1 cellular context compared by ENCODE assay signal in the genomic region with DNA sequence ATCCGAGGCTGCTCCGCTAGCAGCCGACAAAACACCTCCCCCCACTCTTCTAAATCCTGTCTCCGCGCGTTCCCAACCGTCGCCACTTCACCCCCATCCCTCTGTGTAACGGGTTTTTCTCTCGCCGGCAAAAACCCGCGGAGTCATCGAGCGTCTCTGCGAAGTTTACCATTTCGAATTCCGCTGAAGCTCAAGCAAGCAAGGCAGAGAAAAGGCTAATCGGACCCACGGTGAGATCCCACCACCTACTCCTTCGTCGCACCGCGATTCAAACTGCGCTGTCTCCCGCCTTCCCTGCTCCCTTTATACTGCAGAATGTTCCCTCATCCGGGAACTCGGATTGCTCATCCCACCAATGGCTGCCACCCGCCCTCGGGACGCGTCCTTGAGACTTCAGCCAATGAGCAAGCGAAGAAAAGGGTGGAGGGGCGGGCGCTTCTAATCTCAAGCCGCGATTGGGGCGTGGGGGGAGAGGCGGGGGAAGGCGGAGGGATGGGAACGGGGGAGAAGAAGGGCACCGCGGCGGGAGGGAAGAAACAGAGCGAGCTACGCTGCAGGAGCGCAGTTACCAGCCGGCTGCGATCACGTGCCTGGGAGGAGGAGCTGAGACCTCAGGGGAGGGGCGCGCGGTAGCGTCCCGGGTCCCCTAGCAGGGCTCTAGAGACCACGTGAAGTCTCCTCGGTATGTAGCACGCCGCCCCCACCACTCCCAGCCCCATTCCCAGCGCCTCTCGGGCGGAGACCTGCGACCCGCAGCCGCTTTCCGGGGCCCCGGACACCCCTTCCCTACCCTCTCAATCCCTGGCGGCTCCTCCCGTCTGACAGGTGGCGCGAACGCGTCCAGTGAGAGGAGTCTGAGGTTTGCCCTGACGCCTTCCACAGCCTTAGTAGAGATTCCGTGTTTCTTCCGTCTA.
TF ChIP-seq lines count a peak whose summit lies in the region.

A gene (minus strand): TSS at position 277 of the 914 bp plus-strand sequence. CDS start 105 bp downstream, at position 172.

TF ChIP-seq in HEK293, 187 proteins besides CTCF, POLR2A, EP300 and RAD21 (continued from another document and continues in another):
- TF ChIP-seq ZNF785 (tag by site-specific recombination; IDR thresholded peaks at IDR 0.05) (no peak), IKZF3 (tag by site-specific recombination; IDR thresholded peaks at IDR 0.05) (0 out of 2 replicates have a peak, but pooled peaks have one; percentile 53), ZNF555 (tag by site-specific recombination; conservative IDR thresholded peaks at IDR 0.05) (no peak), REPIN1 (tag by site-specific recombination; IDR thresholded peaks at IDR 0.05; ENCODE audit: low read depth) (no peak), RBAK (tag by site-specific recombination; IDR thresholded peaks at IDR 0.05) (no peak), KLF8 (tag by site-specific recombination; IDR thresholded peaks at IDR 0.05) (peak; percentile 34; the same call in 1 of the 2 replicates), ZNF707 (tag by site-specific recombination; IDR thresholded peaks at IDR 0.05) (no peak), ZNF16 (tag by site-specific recombination; IDR thresholded peaks at IDR 0.05; ENCODE audit: low read depth) (peak; percentile 51; the same call in 1 of the 2 replicates), ZBTB17 (tag by site-specific recombination; IDR thresholded peaks at IDR 0.05) (0 out of 2 replicates have a peak, but pooled peaks have one; percentile 33), ZIC2 (tag by site-specific recombination; IDR thresholded peaks at IDR 0.05) (peak; percentile 66), ZNF239 (tag by site-specific recombination; IDR thresholded peaks at IDR 0.05) (no peak), ZNF433 (tag by site-specific recombination; IDR thresholded peaks at IDR 0.05; ENCODE audit: low read depth) (no peak), ZNF248 (tag by site-specific recombination; IDR thresholded peaks at IDR 0.05) (no peak), ZNF792 (tag by site-specific recombination; IDR thresholded peaks at IDR 0.05) (no peak), ZNF146 (tag by site-specific recombination; IDR thresholded peaks at IDR 0.05) (no peak), ZBTB21 (tag by site-specific recombination; IDR thresholded peaks at IDR 0.05) (no peak), ZNF701 (tag by site-specific recombination; IDR thresholded peaks at IDR 0.05) (no peak), ZNF664 (tag by site-specific recombination; IDR thresholded peaks at IDR 0.05) (no peak), ZNF302 (tag by site-specific recombination; IDR thresholded peaks at IDR 0.05; ENCODE audit: low read depth) (no peak), ZNF2 (tag by site-specific recombination; IDR thresholded peaks at IDR 0.05) (peak; percentile 70), ZNF768 (tag by site-specific recombination; IDR thresholded peaks at IDR 0.05) (no peak), ZFP69B (tag by site-specific recombination; IDR thresholded peaks at IDR 0.05) (0 out of 2 replicates have a peak, but pooled peaks have one; percentile 33), ZNF623 (tag by site-specific recombination; IDR thresholded peaks at IDR 0.05) (peak; percentile 20; the same call in 1 of the 2 replicates)
- TF ChIP-seq, protein P1, sequence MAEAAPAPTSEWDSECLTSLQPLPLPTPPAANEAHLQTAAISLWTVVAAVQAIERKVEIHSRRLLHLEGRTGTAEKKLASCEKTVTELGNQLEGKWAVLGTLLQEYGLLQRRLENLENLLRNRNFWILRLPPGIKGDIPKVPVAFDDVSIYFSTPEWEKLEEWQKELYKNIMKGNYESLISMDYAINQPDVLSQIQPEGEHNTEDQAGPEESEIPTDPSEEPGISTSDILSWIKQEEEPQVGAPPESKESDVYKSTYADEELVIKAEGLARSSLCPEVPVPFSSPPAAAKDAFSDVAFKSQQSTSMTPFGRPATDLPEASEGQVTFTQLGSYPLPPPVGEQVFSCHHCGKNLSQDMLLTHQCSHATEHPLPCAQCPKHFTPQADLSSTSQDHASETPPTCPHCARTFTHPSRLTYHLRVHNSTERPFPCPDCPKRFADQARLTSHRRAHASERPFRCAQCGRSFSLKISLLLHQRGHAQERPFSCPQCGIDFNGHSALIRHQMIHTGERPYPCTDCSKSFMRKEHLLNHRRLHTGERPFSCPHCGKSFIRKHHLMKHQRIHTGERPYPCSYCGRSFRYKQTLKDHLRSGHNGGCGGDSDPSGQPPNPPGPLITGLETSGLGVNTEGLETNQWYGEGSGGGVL (tag by site-specific recombination; IDR thresholded peaks at IDR 0.05): peak; percentile 77
- TF ChIP-seq, protein P2, sequence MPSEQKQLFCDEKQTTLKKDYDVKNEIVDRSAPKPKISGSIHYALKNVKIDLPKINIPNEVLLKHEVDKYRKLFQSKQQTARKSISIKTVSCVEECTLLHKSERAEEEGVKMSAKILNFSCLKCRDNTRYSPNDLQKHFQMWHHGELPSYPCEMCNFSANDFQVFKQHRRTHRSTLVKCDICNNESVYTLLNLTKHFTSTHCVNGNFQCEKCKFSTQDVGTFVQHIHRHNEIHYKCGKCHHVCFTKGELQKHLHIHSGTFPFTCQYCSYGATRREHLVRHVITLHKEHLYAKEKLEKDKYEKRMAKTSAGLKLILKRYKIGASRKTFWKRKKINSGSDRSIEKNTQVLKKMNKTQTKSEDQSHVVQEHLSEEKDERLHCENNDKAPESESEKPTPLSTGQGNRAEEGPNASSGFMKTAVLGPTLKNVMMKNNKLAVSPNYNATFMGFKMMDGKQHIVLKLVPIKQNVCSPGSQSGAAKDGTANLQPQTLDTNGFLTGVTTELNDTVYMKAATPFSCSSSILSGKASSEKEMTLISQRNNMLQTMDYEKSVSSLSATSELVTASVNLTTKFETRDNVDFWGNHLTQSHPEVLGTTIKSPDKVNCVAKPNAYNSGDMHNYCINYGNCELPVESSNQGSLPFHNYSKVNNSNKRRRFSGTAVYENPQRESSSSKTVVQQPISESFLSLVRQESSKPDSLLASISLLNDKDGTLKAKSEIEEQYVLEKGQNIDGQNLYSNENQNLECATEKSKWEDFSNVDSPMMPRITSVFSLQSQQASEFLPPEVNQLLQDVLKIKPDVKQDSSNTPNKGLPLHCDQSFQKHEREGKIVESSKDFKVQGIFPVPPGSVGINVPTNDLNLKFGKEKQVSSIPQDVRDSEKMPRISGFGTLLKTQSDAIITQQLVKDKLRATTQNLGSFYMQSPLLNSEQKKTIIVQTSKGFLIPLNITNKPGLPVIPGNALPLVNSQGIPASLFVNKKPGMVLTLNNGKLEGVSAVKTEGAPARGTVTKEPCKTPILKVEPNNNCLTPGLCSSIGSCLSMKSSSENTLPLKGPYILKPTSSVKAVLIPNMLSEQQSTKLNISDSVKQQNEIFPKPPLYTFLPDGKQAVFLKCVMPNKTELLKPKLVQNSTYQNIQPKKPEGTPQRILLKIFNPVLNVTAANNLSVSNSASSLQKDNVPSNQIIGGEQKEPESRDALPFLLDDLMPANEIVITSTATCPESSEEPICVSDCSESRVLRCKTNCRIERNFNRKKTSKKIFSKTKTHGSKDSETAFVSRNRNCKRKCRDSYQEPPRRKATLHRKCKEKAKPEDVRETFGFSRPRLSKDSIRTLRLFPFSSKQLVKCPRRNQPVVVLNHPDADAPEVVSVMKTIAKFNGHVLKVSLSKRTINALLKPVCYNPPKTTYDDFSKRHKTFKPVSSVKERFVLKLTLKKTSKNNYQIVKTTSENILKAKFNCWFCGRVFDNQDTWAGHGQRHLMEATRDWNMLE (tag by site-specific recombination; conservative IDR thresholded peaks at IDR 0.05; ENCODE audit: low read depth): no peak
- TF ChIP-seq, protein P3, sequence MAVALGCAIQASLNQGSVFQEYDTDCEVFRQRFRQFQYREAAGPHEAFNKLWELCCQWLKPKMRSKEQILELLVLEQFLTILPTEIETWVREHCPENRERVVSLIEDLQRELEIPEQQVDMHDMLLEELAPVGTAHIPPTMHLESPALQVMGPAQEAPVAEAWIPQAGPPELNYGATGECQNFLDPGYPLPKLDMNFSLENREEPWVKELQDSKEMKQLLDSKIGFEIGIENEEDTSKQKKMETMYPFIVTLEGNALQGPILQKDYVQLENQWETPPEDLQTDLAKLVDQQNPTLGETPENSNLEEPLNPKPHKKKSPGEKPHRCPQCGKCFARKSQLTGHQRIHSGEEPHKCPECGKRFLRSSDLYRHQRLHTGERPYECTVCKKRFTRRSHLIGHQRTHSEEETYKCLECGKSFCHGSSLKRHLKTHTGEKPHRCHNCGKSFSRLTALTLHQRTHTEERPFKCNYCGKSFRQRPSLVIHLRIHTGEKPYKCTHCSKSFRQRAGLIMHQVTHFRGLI (tag by site-specific recombination; IDR thresholded peaks at IDR 0.05): no peak
- TF ChIP-seq, protein P4, sequence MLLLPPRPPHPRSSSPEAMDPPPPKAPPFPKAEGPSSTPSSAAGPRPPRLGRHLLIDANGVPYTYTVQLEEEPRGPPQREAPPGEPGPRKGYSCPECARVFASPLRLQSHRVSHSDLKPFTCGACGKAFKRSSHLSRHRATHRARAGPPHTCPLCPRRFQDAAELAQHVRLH (tag by site-specific recombination; IDR thresholded peaks at IDR 0.05): peak; percentile 66
- TF ChIP-seq, protein P5, sequence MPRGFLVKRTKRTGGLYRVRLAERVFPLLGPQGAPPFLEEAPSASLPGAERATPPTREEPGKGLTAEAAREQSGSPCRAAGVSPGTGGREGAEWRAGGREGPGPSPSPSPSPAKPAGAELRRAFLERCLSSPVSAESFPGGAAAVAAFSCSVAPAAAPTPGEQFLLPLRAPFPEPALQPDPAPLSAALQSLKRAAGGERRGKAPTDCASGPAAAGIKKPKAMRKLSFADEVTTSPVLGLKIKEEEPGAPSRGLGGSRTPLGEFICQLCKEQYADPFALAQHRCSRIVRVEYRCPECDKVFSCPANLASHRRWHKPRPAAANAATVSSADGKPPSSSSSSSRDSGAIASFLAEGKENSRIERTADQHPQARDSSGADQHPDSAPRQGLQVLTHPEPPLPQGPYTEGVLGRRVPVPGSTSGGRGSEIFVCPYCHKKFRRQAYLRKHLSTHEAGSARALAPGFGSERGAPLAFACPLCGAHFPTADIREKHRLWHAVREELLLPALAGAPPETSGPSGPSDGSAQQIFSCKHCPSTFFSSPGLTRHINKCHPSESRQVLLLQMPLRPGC (tag by site-specific recombination; IDR thresholded peaks at IDR 0.05): no peak
- TF ChIP-seq, protein P6, sequence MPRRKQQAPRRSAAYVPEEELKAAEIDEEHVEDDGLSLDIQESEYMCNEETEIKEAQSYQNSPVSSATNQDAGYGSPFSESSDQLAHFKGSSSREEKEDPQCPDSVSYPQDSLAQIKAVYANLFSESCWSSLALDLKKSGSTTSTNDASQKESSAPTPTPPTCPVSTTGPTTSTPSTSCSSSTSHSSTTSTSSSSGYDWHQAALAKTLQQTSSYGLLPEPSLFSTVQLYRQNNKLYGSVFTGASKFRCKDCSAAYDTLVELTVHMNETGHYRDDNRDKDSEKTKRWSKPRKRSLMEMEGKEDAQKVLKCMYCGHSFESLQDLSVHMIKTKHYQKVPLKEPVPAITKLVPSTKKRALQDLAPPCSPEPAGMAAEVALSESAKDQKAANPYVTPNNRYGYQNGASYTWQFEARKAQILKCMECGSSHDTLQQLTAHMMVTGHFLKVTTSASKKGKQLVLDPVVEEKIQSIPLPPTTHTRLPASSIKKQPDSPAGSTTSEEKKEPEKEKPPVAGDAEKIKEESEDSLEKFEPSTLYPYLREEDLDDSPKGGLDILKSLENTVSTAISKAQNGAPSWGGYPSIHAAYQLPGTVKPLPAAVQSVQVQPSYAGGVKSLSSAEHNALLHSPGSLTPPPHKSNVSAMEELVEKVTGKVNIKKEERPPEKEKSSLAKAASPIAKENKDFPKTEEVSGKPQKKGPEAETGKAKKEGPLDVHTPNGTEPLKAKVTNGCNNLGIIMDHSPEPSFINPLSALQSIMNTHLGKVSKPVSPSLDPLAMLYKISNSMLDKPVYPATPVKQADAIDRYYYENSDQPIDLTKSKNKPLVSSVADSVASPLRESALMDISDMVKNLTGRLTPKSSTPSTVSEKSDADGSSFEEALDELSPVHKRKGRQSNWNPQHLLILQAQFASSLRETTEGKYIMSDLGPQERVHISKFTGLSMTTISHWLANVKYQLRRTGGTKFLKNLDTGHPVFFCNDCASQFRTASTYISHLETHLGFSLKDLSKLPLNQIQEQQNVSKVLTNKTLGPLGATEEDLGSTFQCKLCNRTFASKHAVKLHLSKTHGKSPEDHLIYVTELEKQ (tag by site-specific recombination; IDR thresholded peaks at IDR 0.05; ENCODE audit: borderline replicate concordance): no peak
- TF ChIP-seq, protein P7, sequence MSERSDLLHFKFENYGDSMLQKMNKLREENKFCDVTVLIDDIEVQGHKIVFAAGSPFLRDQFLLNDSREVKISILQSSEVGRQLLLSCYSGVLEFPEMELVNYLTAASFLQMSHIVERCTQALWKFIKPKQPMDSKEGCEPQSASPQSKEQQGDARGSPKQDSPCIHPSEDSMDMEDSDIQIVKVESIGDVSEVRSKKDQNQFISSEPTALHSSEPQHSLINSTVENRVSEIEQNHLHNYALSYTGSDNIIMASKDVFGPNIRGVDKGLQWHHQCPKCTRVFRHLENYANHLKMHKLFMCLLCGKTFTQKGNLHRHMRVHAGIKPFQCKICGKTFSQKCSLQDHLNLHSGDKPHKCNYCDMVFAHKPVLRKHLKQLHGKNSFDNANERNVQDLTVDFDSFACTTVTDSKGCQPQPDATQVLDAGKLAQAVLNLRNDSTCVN (tag by site-specific recombination; optimal IDR thresholded peaks at IDR 0.05): peak; percentile 64
- TF ChIP-seq, protein P8, sequence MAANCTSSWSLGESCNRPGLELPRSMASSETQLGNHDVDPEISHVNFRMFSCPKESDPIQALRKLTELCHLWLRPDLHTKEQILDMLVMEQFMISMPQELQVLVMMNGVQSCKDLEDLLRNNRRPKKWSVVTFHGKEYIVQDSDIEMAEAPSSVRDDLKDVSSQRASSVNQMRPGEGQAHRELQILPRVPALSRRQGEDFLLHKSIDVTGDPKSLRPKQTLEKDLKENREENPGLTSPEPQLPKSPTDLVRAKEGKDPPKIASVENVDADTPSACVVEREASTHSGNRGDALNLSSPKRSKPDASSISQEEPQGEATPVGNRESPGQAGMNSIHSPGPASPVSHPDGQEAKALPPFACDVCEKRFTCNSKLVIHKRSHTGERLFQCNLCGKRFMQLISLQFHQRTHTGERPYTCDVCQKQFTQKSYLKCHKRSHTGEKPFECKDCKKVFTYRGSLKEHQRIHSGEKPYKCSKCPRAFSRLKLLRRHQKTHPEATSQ (tag by site-specific recombination; IDR thresholded peaks at IDR 0.05): no peak
- TF ChIP-seq, protein P9, sequence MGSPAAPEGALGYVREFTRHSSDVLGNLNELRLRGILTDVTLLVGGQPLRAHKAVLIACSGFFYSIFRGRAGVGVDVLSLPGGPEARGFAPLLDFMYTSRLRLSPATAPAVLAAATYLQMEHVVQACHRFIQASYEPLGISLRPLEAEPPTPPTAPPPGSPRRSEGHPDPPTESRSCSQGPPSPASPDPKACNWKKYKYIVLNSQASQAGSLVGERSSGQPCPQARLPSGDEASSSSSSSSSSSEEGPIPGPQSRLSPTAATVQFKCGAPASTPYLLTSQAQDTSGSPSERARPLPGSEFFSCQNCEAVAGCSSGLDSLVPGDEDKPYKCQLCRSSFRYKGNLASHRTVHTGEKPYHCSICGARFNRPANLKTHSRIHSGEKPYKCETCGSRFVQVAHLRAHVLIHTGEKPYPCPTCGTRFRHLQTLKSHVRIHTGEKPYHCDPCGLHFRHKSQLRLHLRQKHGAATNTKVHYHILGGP (tag by site-specific recombination; IDR thresholded peaks at IDR 0.05): no peak
- TF ChIP-seq, protein P10, sequence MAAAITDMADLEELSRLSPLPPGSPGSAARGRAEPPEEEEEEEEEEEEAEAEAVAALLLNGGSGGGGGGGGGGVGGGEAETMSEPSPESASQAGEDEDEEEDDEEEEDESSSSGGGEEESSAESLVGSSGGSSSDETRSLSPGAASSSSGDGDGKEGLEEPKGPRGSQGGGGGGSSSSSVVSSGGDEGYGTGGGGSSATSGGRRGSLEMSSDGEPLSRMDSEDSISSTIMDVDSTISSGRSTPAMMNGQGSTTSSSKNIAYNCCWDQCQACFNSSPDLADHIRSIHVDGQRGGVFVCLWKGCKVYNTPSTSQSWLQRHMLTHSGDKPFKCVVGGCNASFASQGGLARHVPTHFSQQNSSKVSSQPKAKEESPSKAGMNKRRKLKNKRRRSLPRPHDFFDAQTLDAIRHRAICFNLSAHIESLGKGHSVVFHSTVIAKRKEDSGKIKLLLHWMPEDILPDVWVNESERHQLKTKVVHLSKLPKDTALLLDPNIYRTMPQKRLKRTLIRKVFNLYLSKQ (tag by site-specific recombination; IDR thresholded peaks at IDR 0.05; ENCODE audit: borderline replicate concordance): no peak
